Comparison of ENCODE assay signal across 19 cellular contexts in the genomic region with DNA sequence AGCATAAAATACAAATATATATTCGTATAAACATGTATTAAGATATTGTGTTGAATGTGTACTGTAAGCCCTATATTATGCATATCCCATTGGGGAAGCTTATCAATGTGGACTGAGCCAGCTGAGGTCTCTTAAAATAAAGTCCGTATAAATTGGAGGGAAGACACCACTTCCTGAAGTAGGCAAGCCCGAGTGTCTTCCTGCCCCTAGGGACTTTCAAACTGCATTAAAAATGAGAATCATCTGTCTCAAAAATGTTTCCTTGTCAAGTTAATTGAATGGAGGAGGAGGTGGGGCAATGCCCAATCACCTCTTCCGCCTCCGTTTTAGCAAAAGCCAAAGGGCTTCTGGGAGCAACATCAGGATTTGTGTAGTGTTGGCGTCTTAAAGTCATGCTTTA.
DNase-seq lines count a peak whose midpoint lies in the region; ATAC-seq and TF ChIP-seq lines count a peak whose summit lies in the region.
"Had no signal": no experiment of that assay in that cellular context is flagged by ENCODE, and none has a peak within 500 bp of the region (broad histone marks: within the 10 kb centered on the region; RNA-seq: fewer than 3 reads in every experiment).

No MANE protein-coding gene starts in this region.

- ATAC-seq in CD4-positive, CD25-positive, alpha-beta regulatory T cell (ENCODE audit: low read depth in 2 of 2) = no peak
- ATAC-seq in GM21737 (IDR thresholded peaks at IDR 0.05; ENCODE audit: unreplicated experiment) (no peak), GM19397 (IDR thresholded peaks at IDR 0.05; ENCODE audit: unreplicated experiment) (no peak)

- TF ChIP-seq CTCF in HFFc6 (IDR thresholded peaks at IDR 0.05) = no peak

- H4K8ac ChIP-seq in mesenchymal stem cell (ENCODE audit: low read length) = no peak overlapping the region

- peaks cover 5 to 55% (median 29%) of the 10 kb centered on the region in 4 donors for H3K4me1 Mint-ChIP-seq in CD4-positive, CD25-positive, alpha-beta regulatory T cell
- peaks cover 25% of the 10 kb centered on the region for H3K4me1 Mint-ChIP-seq in HFFc6 (ENCODE audit: low read depth)

- no peak overlapping the region for H3K14ac ChIP-seq in mesenchymal stem cell (ENCODE audit: low read length in 2 of 2)

- no peaks in the 10 kb centered on the region for H3K36me3 ChIP-seq in CD4-positive, CD25-positive, alpha-beta regulatory T cell (ENCODE audit: control insufficient read depth, insufficient read depth, low read length)
- H3K36me3 ChIP-seq in SK-N-MC (ENCODE audit: insufficient read depth, low read length) = no peaks in the 10 kb centered on the region
- no peaks in the 10 kb centered on the region for H3K36me3 ChIP-seq in mesenchymal stem cell (ENCODE audit: control insufficient read depth in 1 of 2, insufficient read depth in 2 of 2, low read depth in 1 of 2, low read length in 2 of 2)
- H3K36me3 ChIP-seq: breast epithelium, colonic mucosa, prostate gland, SJSA1, tibial artery had no signal

- H3K4me1 ChIP-seq in CD4-positive, CD25-positive, alpha-beta regulatory T cell (ENCODE audit: control insufficient read depth, insufficient read depth, low read length, poor library complexity, severe bottlenecking) = peaks cover 33% of the 10 kb centered on the region
- peaks cover 14% of the 10 kb centered on the region for H3K4me1 ChIP-seq in mesenchymal stem cell (ENCODE audit: control insufficient read depth, insufficient read depth, low read depth, low read length)
- H3K4me1 ChIP-seq: breast epithelium had no signal

- no peaks in the 10 kb centered on the region for H3K27me3 ChIP-seq in CD4-positive, CD25-positive, alpha-beta regulatory T cell (ENCODE audit: control insufficient read depth, insufficient read depth, low read length)
- peaks cover 0 to 19% of the 10 kb centered on the region in 2 experiments for H3K27me3 ChIP-seq in mesenchymal stem cell (ENCODE audit: control insufficient read depth in 1 of 2, insufficient read depth in 1 of 2, low read length in 2 of 2)
- H3K27me3 ChIP-seq: breast epithelium, colonic mucosa, SJSA1 had no signal

- 73% methylated on average over 4 of the region's 6 CpGs for WGBS in mesenchymal stem cell

- H2BK5ac ChIP-seq in mesenchymal stem cell (ENCODE audit: low read depth, low read length, poor library complexity, severe bottlenecking) = no peak overlapping the region

- DNase-seq in CD4-positive, CD25-positive, alpha-beta regulatory T cell = peak in 1 of 3 donors; percentile 26
- DNase-seq in HFFc6 (no peak), SK-N-MC (ENCODE audit: low read depth, low spot score) (peak; percentile 69), mesenchymal stem cell (no peak), HuH-7 (ENCODE audit: low spot score) (no peak), kidney tubule cell (ENCODE audit: low spot score) (no peak)
- DNase-seq: activated CD4-positive, alpha-beta T cell treated with anti-CD3 and anti-CD28 coated beads for 4 hours; colonic mucosa; NCI-H1694 treated with DMSO at 0.1 percent for 48 hours; NCI-H82; PC-9; stimulated activated naive CD4-positive, alpha-beta T cell treated with Interleukin-2 at 50 U/mL for 16 hours; tibial artery had no signal

- H3K27me3 Mint-ChIP-seq in CD4-positive, CD25-positive, alpha-beta regulatory T cell = peaks cover 5% of the 10 kb centered on the region
- H3K27me3 Mint-ChIP-seq in HFFc6 (ENCODE audit: insufficient read depth) = peaks cover 5% of the 10 kb centered on the region

- H2BK120ac ChIP-seq in mesenchymal stem cell (ENCODE audit: low read depth, low read length) = peak overlapping the region; percentile 71

- no peaks in the 10 kb centered on the region for H3K9me3 ChIP-seq in CD4-positive, CD25-positive, alpha-beta regulatory T cell (ENCODE audit: control insufficient read depth in 2 of 2, low read length in 2 of 2)
- H3K9me3 ChIP-seq in SK-N-MC (ENCODE audit: low read depth, low read length) (no peaks in the 10 kb centered on the region), mesenchymal stem cell (ENCODE audit: control insufficient read depth, low read length) (no peaks in the 10 kb centered on the region)
- H3K9me3 ChIP-seq: breast epithelium, colonic mucosa, prostate gland, tibial artery had no signal

- no peak overlapping the region for H3K4ac ChIP-seq in mesenchymal stem cell (ENCODE audit: low read depth in 1 of 2, low read length in 2 of 2)

- H3K18ac ChIP-seq in mesenchymal stem cell (ENCODE audit: low read depth in 1 of 2, low read length in 2 of 2) = no peak overlapping the region

- peak overlapping the region in 2 of 4 donors; percentile 40 to 72 for H3K4me3 Mint-ChIP-seq in CD4-positive, CD25-positive, alpha-beta regulatory T cell
- H3K4me3 Mint-ChIP-seq in HFFc6 = no peak overlapping the region
- H3K4me3 Mint-ChIP-seq: neural crest cell had no signal

- H2BK15ac ChIP-seq in mesenchymal stem cell (ENCODE audit: low read depth, poor library complexity, severe bottlenecking) = no peak overlapping the region

- H3K23ac ChIP-seq in mesenchymal stem cell (ENCODE audit: low read length in 2 of 2) = no peak overlapping the region

- peak overlapping the region; percentile 63 for H3K27ac ChIP-seq in CD4-positive, CD25-positive, alpha-beta regulatory T cell (ENCODE audit: insufficient read depth, low read length, poor library complexity, severe bottlenecking)
- H3K27ac ChIP-seq in SK-N-MC (no peak overlapping the region), mesenchymal stem cell (ENCODE audit: low read length, poor library complexity, severe bottlenecking) (no peak overlapping the region)
- H3K27ac ChIP-seq: PC-9, tibial artery had no signal

- H4K91ac ChIP-seq in mesenchymal stem cell (ENCODE audit: low read length) = no peak overlapping the region

- H3K36me3 Mint-ChIP-seq in CD4-positive, CD25-positive, alpha-beta regulatory T cell = no peaks in the 10 kb centered on the region
- no peaks in the 10 kb centered on the region for H3K36me3 Mint-ChIP-seq in HFFc6 (ENCODE audit: low read depth)

- no peak overlapping the region for H2BK12ac ChIP-seq in mesenchymal stem cell (ENCODE audit: low read length in 2 of 2)

- H2AFZ ChIP-seq in mesenchymal stem cell (ENCODE audit: low read depth, low read length) = no peak overlapping the region
- H2AFZ ChIP-seq: PC-9 had no signal

- no peak overlapping the region for H3K4me3 ChIP-seq in CD4-positive, CD25-positive, alpha-beta regulatory T cell (ENCODE audit: low read depth, low read length)
- H3K4me3 ChIP-seq in SK-N-MC (peak overlapping the region; percentile 47; the same call in 1 of the 2 replicates), mesenchymal stem cell (ENCODE audit: insufficient read depth in 1 of 2, low read depth in 1 of 2, low read length in 2 of 2) (no peak overlapping the region)
- H3K4me3 ChIP-seq: breast epithelium, colonic mucosa, PC-9, prostate gland, SJSA1, tibial artery had no signal

- no peak overlapping the region for H2AK5ac ChIP-seq in mesenchymal stem cell (ENCODE audit: low read length, severe bottlenecking)

- H3K9me3 Mint-ChIP-seq in CD4-positive, CD25-positive, alpha-beta regulatory T cell = no peaks in the 10 kb centered on the region
- H3K9me3 Mint-ChIP-seq in HFFc6 = no peaks in the 10 kb centered on the region
- H3K9me3 Mint-ChIP-seq: neural crest cell had no signal

- peak overlapping the region in 2 of 3 donors; percentile 83 to 90 for H3K27ac Mint-ChIP-seq in CD4-positive, CD25-positive, alpha-beta regulatory T cell
- 0 out of 2 replicates have a peak overlapping the region, but pooled peaks have one; percentile 40 for H3K27ac Mint-ChIP-seq in HFFc6

- H3K9ac ChIP-seq in SK-N-MC (ENCODE audit: insufficient read length) (no peak overlapping the region), mesenchymal stem cell (ENCODE audit: low read length) (no peak overlapping the region)

- no peaks in the 10 kb centered on the region for H3K79me1 ChIP-seq in mesenchymal stem cell (replicated peaks; ENCODE audit: low read length, poor library complexity, severe bottlenecking)

- H3K4me2 ChIP-seq in mesenchymal stem cell (ENCODE audit: low read length, poor library complexity, severe bottlenecking) = no peak overlapping the region
- H3K4me2 ChIP-seq: PC-9 had no signal
